ENCODE assay signal across 1 cellular context in genomic region chr20:50111120-50111828, GRCh38.
TF ChIP-seq lines count a peak whose summit lies in the region.

No MANE protein-coding gene starts in this region.

TF ChIP-seq in GM23338, 12 proteins besides CTCF, POLR2A, EP300 and RAD21 (continued from another document):
- TF ChIP-seq REST (IDR thresholded peaks at IDR 0.05; ENCODE audit: unreplicated experiment): no peak
- TF ChIP-seq JUNB (IDR thresholded peaks at IDR 0.05; ENCODE audit: unreplicated experiment): no peak
- TF ChIP-seq CREB1 (CRISPR knock-in tag; IDR thresholded peaks at IDR 0.05; ENCODE audit: low read depth): no peak
- no peak for TF ChIP-seq STAT1 (IDR thresholded peaks at IDR 0.05; ENCODE audit: unreplicated experiment)
- TF ChIP-seq POLR2AphosphoS5 (IDR thresholded peaks at IDR 0.05; ENCODE audit: low read depth): no peak
